Comparison of ENCODE assay signal across 1 cellular context in genomic region chr12:102513739-102514138, GRCh38.
TF ChIP-seq lines count a peak whose summit lies in the region.

No MANE protein-coding gene starts in this region.

TF ChIP-seq in HCT116, 20 proteins besides CTCF, POLR2A, EP300 and RAD21 (continued from another document):
- no peak for TF ChIP-seq REST (IDR thresholded peaks at IDR 0.05; ENCODE audit: low read depth)
